8 cellular contexts compared by ENCODE assay signal in genomic region chr5:154189256-154189818, GRCh38. TPM values are rescaled to one million over a fixed set of nuclear protein-coding genes. Genes with fewer than 3 reads are reported as not detected.
DNase-seq lines count a peak whose midpoint lies in the region; ATAC-seq and TF ChIP-seq lines count a peak whose summit lies in the region.

No MANE protein-coding gene starts in this region.

- peak overlapping the region; percentile 87 for H3K4me2 ChIP-seq in MM.1S (ENCODE audit: low read depth, low read length)

- no peaks in the 10 kb centered on the region for H3K27me3 ChIP-seq in CD4-positive, CD25-positive, alpha-beta regulatory T cell (ENCODE audit: control insufficient read depth, insufficient read depth, low read length)
- H3K27me3 ChIP-seq in MM.1S (replicated peaks; ENCODE audit: insufficient read depth, low read length) (no peaks in the 10 kb centered on the region), endodermal cell (ENCODE audit: control insufficient read depth, insufficient read depth, low read length, poor library complexity, severe bottlenecking) (peaks cover 39% of the 10 kb centered on the region)

- H3K36me3 ChIP-seq in CD4-positive, CD25-positive, alpha-beta regulatory T cell (ENCODE audit: control insufficient read depth, insufficient read depth, low read length), result no peaks in the 10 kb centered on the region
- no peaks in the 10 kb centered on the region for H3K36me3 ChIP-seq in MM.1S (replicated peaks; ENCODE audit: insufficient read depth, low read length)
- H3K36me3 ChIP-seq in endodermal cell (ENCODE audit: control insufficient read depth, insufficient read depth, low read length), result no peaks in the 10 kb centered on the region

- peak overlapping the region; percentile 94 for H2AFZ ChIP-seq in MM.1S (ENCODE audit: low read length)

- DNase-seq in CD4-positive, CD25-positive, alpha-beta regulatory T cell, result no peak
- DNase-seq in MM.1S (peak; percentile 49), endodermal cell (no peak), nephron progenitor cell (peak; percentile 38), NCI-H226 (no peak), DMS153 (lab: John Stamatoyannopoulos, UW) (no peak)

- H3K27me3 Mint-ChIP-seq in CD4-positive, CD25-positive, alpha-beta regulatory T cell, result no peaks in the 10 kb centered on the region
- H3K27me3 Mint-ChIP-seq in endodermal cell (ENCODE audit: insufficient read depth) (peaks cover 57% of the 10 kb centered on the region), nephron progenitor cell (ENCODE audit: low read depth, poor library complexity) (peaks cover 49% of the 10 kb centered on the region)

- WGBS in endodermal cell (ENCODE audit: insufficient coverage in 1 of 2, insufficient read length in 1 of 2), 2 experiments, result 8 to 11% methylated on average over 22 to 25 of the region's 25 CpGs

- no peaks in the 10 kb centered on the region for H3K9me3 ChIP-seq in CD4-positive, CD25-positive, alpha-beta regulatory T cell (ENCODE audit: control insufficient read depth in 2 of 2, low read length in 2 of 2)
- no peaks in the 10 kb centered on the region for H3K9me3 ChIP-seq in MM.1S (replicated peaks; ENCODE audit: insufficient read depth, low read length)
- no peaks in the 10 kb centered on the region for H3K9me3 ChIP-seq in endodermal cell (ENCODE audit: control insufficient read depth, low read length)

- peaks cover 10 to 50% (median 40%) of the 10 kb centered on the region in 4 donors for H3K4me1 Mint-ChIP-seq in CD4-positive, CD25-positive, alpha-beta regulatory T cell
- H3K4me1 Mint-ChIP-seq in endodermal cell (peaks cover 35% of the 10 kb centered on the region), nephron progenitor cell (peaks cover 53% of the 10 kb centered on the region)

- peak overlapping the region; percentile 68 to 77 (median 75) for H3K27ac Mint-ChIP-seq in CD4-positive, CD25-positive, alpha-beta regulatory T cell
- H3K27ac Mint-ChIP-seq in endodermal cell, result no peak overlapping the region
- no peak overlapping the region for H3K27ac Mint-ChIP-seq in nephron progenitor cell

- no peaks in the 10 kb centered on the region for H3K9me2 ChIP-seq in MM.1S (replicated peaks; ENCODE audit: insufficient read depth, low read length)

- H3K4me3 ChIP-seq in CD4-positive, CD25-positive, alpha-beta regulatory T cell (ENCODE audit: low read depth, low read length), result peak overlapping the region; percentile 85
- H3K4me3 ChIP-seq in MM.1S (ENCODE audit: low read length), result peak overlapping the region; percentile 85
- H3K4me3 ChIP-seq in endodermal cell (ENCODE audit: low read length), result peak overlapping the region; percentile 81

- H3F3A ChIP-seq in MM.1S (ENCODE audit: insufficient read depth, low read length), result peaks cover 11% of the 10 kb centered on the region

- TF ChIP-seq CTCF in MM.1S (IDR thresholded peaks at IDR 0.05; ENCODE audit: low read length), result no peak
- TF ChIP-seq CTCF in endodermal cell (conservative IDR thresholded peaks at IDR 0.05), result no peak
- TF ChIP-seq CTCF in nephron progenitor cell (IDR thresholded peaks at IDR 0.05), result no peak

- no peak overlapping the region for H3K27ac ChIP-seq in CD4-positive, CD25-positive, alpha-beta regulatory T cell (ENCODE audit: insufficient read depth, low read length, poor library complexity, severe bottlenecking)
- H3K27ac ChIP-seq in MM.1S (ENCODE audit: low read length), result peak overlapping the region; percentile 75; the same call in 1 of the 2 replicates
- H3K27ac ChIP-seq in endodermal cell (ENCODE audit: low read depth, low read length), result no peak overlapping the region

- H3K9ac ChIP-seq in MM.1S (ENCODE audit: low read length), result peak overlapping the region; percentile 66; the same call in 1 of the 2 replicates
- H3K9ac ChIP-seq in endodermal cell (ENCODE audit: extremely low read depth, low read length, poor library complexity, severe bottlenecking), result no peak overlapping the region

- no peaks in the 10 kb centered on the region for H3K9me3 Mint-ChIP-seq in CD4-positive, CD25-positive, alpha-beta regulatory T cell
- H3K9me3 Mint-ChIP-seq in endodermal cell (no peaks in the 10 kb centered on the region), nephron progenitor cell (no peaks in the 10 kb centered on the region)

- peak overlapping the region; percentile 90 to 94 (median 91) for H3K4me3 Mint-ChIP-seq in CD4-positive, CD25-positive, alpha-beta regulatory T cell
- H3K4me3 Mint-ChIP-seq in endodermal cell (peak overlapping the region; percentile 61), nephron progenitor cell (peak overlapping the region; percentile 90)

- no peak for ATAC-seq in CD4-positive, CD25-positive, alpha-beta regulatory T cell (ENCODE audit: low read depth in 2 of 2)
- ATAC-seq in GM21390 (IDR thresholded peaks at IDR 0.05; ENCODE audit: unreplicated experiment) (peak; percentile 11), HG03095 (IDR thresholded peaks at IDR 0.05; ENCODE audit: unreplicated experiment) (no peak)

- peaks cover 36% of the 10 kb centered on the region for H3K79me2 ChIP-seq in MM.1S (ENCODE audit: low read length)

- peaks cover 35% of the 10 kb centered on the region for H3K4me1 ChIP-seq in CD4-positive, CD25-positive, alpha-beta regulatory T cell (ENCODE audit: control insufficient read depth, insufficient read depth, low read length, poor library complexity, severe bottlenecking)
- H3K4me1 ChIP-seq in MM.1S (ENCODE audit: low read length) (peaks cover 17% of the 10 kb centered on the region), endodermal cell (ENCODE audit: control insufficient read depth, insufficient read depth, low read length) (peaks cover 18% of the 10 kb centered on the region)

- 0 out of 2 replicates have a peak, but pooled peaks cover 6% of the 10 kb centered on the region for H4K20me1 ChIP-seq in MM.1S (ENCODE audit: insufficient read depth, low read length)

- peaks cover 3% of the 10 kb centered on the region for H3K36me3 Mint-ChIP-seq in CD4-positive, CD25-positive, alpha-beta regulatory T cell
- no peaks in the 10 kb centered on the region for H3K36me3 Mint-ChIP-seq in endodermal cell (ENCODE audit: low read depth)
- H3K36me3 Mint-ChIP-seq in nephron progenitor cell (ENCODE audit: low read depth), result no peaks in the 10 kb centered on the region

RNA-seq across cellular contexts. Expression of gene GALNT10, which starts 1.2 kb away (rescaled TPM):
- 43.4 TPM for total RNA-seq in CD4-positive, CD25-positive, alpha-beta regulatory T cell
- 10 to 100 TPM in 3 of 4 donors, 1 to 10 TPM in 1; 8.4 to 18.2 (median 13.0) TPM for polyA plus RNA-seq in CD4-positive, CD25-positive, alpha-beta regulatory T cell
- total RNA-seq in endodermal cell, result 10 to 100 TPM; 30.2 to 43.4 TPM
- polyA plus RNA-seq in endodermal cell (2013, experiment 1 of 2), result 25.0 TPM
- 25.7 TPM for polyA plus RNA-seq in endodermal cell (2013, experiment 2 of 2)

Comparison
In these comparisons a context has a peak if more than half of its experiments do, and no peak if none do; other contexts are left out.
1. DNase-seq: peak in MM.1S (single experiment) and nephron progenitor cell (single experiment); none in CD4-positive, CD25-positive, alpha-beta regulatory T cell (0 of 3), endodermal cell (single experiment), NCI-H226 (single experiment) and DMS153 (single experiment).
2. H3K27ac Mint-ChIP-seq: peak in CD4-positive, CD25-positive, alpha-beta regulatory T cell (3 of 3); none in endodermal cell (single experiment) and nephron progenitor cell (single experiment).
3. Peak in every context shown above with its lines, with median percentiles within 50 percentile points of each other: H3K4me3 ChIP-seq and H3K4me3 Mint-ChIP-seq.